Comparison of ENCODE assay signal across 1 cellular context in genomic region chr2:152384992-152385391, GRCh38.
A peak's percentile ranks its signal among the peaks of the same experiment; 100 is the strongest.
TF ChIP-seq lines count a peak whose summit lies in the region.

No MANE protein-coding gene starts in this region.

TF ChIP-seq in HepG2, 621 proteins besides CTCF, POLR2A, EP300 and RAD21 (continued from another document and continues in another):
- TF ChIP-seq NR2C2 (CRISPR knock-in tag; IDR thresholded peaks at IDR 0.05; ENCODE audit: borderline replicate concordance), result peak; percentile 76; the same call in 1 of the 2 replicates
- TF ChIP-seq KDM4B (CRISPR knock-in tag; IDR thresholded peaks at IDR 0.05), result no peak
- TF ChIP-seq, protein P1, sequence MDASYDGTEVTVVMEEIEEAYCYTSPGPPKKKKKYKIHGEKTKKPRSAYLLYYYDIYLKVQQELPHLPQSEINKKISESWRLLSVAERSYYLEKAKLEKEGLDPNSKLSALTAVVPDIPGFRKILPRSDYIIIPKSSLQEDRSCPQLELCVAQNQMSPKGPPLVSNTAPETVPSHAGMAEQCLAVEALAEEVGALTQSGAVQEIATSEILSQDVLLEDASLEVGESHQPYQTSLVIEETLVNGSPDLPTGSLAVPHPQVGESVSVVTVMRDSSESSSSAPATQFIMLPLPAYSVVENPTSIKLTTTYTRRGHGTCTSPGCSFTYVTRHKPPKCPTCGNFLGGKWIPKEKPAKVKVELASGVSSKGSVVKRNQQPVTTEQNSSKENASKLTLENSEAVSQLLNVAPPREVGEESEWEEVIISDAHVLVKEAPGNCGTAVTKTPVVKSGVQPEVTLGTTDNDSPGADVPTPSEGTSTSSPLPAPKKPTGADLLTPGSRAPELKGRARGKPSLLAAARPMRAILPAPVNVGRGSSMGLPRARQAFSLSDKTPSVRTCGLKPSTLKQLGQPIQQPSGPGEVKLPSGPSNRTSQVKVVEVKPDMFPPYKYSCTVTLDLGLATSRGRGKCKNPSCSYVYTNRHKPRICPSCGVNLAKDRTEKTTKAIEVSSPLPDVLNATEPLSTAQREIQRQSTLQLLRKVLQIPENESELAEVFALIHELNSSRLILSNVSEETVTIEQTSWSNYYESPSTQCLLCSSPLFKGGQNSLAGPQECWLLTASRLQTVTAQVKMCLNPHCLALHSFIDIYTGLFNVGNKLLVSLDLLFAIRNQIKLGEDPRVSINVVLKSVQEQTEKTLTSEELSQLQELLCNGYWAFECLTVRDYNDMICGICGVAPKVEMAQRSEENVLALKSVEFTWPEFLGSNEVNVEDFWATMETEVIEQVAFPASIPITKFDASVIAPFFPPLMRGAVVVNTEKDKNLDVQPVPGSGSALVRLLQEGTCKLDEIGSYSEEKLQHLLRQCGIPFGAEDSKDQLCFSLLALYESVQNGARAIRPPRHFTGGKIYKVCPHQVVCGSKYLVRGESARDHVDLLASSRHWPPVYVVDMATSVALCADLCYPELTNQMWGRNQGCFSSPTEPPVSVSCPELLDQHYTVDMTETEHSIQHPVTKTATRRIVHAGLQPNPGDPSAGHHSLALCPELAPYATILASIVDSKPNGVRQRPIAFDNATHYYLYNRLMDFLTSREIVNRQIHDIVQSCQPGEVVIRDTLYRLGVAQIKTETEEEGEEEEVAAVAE (CRISPR knock-in tag; IDR thresholded peaks at IDR 0.05; ENCODE audit: borderline replicate concordance), result no peak
- TF ChIP-seq ATM (IDR thresholded peaks at IDR 0.05; ENCODE audit: borderline replicate concordance), result no peak
- no peak for TF ChIP-seq PAX8 (CRISPR knock-in tag; IDR thresholded peaks at IDR 0.05; ENCODE audit: borderline replicate concordance)
- no peak for TF ChIP-seq YEATS2 (CRISPR knock-in tag; IDR thresholded peaks at IDR 0.05; ENCODE audit: borderline replicate concordance)
- no peak for TF ChIP-seq TEAD2 (CRISPR knock-in tag; IDR thresholded peaks at IDR 0.05)
- no peak for TF ChIP-seq ZNF234 (CRISPR knock-in tag; conservative IDR thresholded peaks at IDR 0.05)
- TF ChIP-seq ZNF496 (CRISPR knock-in tag; IDR thresholded peaks at IDR 0.05; ENCODE audit: insufficient replicate concordance), result no peak
- TF ChIP-seq RFX3 (CRISPR knock-in tag; IDR thresholded peaks at IDR 0.05), result no peak
- TF ChIP-seq, protein P2, sequence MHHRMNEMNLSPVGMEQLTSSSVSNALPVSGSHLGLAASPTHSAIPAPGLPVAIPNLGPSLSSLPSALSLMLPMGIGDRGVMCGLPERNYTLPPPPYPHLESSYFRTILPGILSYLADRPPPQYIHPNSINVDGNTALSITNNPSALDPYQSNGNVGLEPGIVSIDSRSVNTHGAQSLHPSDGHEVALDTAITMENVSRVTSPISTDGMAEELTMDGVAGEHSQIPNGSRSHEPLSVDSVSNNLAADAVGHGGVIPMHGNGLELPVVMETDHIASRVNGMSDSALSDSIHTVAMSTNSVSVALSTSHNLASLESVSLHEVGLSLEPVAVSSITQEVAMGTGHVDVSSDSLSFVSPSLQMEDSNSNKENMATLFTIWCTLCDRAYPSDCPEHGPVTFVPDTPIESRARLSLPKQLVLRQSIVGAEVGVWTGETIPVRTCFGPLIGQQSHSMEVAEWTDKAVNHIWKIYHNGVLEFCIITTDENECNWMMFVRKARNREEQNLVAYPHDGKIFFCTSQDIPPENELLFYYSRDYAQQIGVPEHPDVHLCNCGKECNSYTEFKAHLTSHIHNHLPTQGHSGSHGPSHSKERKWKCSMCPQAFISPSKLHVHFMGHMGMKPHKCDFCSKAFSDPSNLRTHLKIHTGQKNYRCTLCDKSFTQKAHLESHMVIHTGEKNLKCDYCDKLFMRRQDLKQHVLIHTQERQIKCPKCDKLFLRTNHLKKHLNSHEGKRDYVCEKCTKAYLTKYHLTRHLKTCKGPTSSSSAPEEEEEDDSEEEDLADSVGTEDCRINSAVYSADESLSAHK (CRISPR knock-in tag; IDR thresholded peaks at IDR 0.05; ENCODE audit: borderline replicate concordance), result no peak
- no peak for TF ChIP-seq ZBTB46 (CRISPR knock-in tag; IDR thresholded peaks at IDR 0.05; ENCODE audit: borderline replicate concordance)
- no peak for TF ChIP-seq ZNF280D (CRISPR knock-in tag; IDR thresholded peaks at IDR 0.05)
- no peak for TF ChIP-seq SP1 (IDR thresholded peaks at IDR 0.05)
- no peak for TF ChIP-seq SP1 (CRISPR knock-in tag; IDR thresholded peaks at IDR 0.05)
- TF ChIP-seq ZFYVE20 (CRISPR knock-in tag; IDR thresholded peaks at IDR 0.05; ENCODE audit: borderline replicate concordance, low read depth), result no peak
- TF ChIP-seq FOSL2 (CRISPR knock-in tag; IDR thresholded peaks at IDR 0.05), result 0 out of 2 replicates have a peak, but pooled peaks have one; percentile 33
- no peak for TF ChIP-seq SOX13 (IDR thresholded peaks at IDR 0.05)
- TF ChIP-seq SOX13 (CRISPR knock-in tag; conservative IDR thresholded peaks at IDR 0.05 in 1 of 2, IDR thresholded peaks at IDR 0.05 in 1 of 2), result peak in 1 of 2 experiments; percentile 66; a peak in 2 of 4 replicates
- no peak for TF ChIP-seq IRF1 (CRISPR knock-in tag; IDR thresholded peaks at IDR 0.05; ENCODE audit: low read depth)
- no peak for TF ChIP-seq ZBTB38 (CRISPR knock-in tag; IDR thresholded peaks at IDR 0.05)
- no peak for TF ChIP-seq POLR2AphosphoS2 (IDR thresholded peaks at IDR 0.05; ENCODE audit: low read depth, low read length)
- no peak for TF ChIP-seq MLLT10 (CRISPR knock-in tag; IDR thresholded peaks at IDR 0.05)
- TF ChIP-seq ZNF616 (CRISPR knock-in tag; IDR thresholded peaks at IDR 0.05; ENCODE audit: low read depth), result no peak
- TF ChIP-seq, protein P3, sequence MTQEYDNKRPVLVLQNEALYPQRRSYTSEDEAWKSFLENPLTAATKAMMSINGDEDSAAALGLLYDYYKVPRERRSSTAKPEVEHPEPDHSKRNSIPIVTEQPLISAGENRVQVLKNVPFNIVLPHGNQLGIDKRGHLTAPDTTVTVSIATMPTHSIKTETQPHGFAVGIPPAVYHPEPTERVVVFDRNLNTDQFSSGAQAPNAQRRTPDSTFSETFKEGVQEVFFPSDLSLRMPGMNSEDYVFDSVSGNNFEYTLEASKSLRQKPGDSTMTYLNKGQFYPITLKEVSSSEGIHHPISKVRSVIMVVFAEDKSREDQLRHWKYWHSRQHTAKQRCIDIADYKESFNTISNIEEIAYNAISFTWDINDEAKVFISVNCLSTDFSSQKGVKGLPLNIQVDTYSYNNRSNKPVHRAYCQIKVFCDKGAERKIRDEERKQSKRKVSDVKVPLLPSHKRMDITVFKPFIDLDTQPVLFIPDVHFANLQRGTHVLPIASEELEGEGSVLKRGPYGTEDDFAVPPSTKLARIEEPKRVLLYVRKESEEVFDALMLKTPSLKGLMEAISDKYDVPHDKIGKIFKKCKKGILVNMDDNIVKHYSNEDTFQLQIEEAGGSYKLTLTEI (CRISPR knock-in tag; conservative IDR thresholded peaks at IDR 0.05), result no peak
- TF ChIP-seq SYNCRIP (IDR thresholded peaks at IDR 0.05; ENCODE audit: insufficient read depth, low read depth, low read length), result no peak
- TF ChIP-seq PHB2 (IDR thresholded peaks at IDR 0.05; ENCODE audit: partially characterized antibody), result no peak
- TF ChIP-seq MAFF (IDR thresholded peaks at IDR 0.05; ENCODE audit: low read depth, low read length), result no peak
- no peak for TF ChIP-seq SRSF9 (IDR thresholded peaks at IDR 0.05; ENCODE audit: borderline replicate concordance, insufficient read depth, low read depth, low read length, poor library complexity, severe bottlenecking)
- no peak for TF ChIP-seq ZNF674 (CRISPR knock-in tag; IDR thresholded peaks at IDR 0.05; ENCODE audit: low read depth)
- TF ChIP-seq IRX3 (CRISPR knock-in tag; IDR thresholded peaks at IDR 0.05; ENCODE audit: borderline replicate concordance, low read depth), result no peak
- no peak for TF ChIP-seq HINFP (CRISPR knock-in tag; IDR thresholded peaks at IDR 0.05; ENCODE audit: low read depth)
- no peak for TF ChIP-seq KDM2A (CRISPR knock-in tag; IDR thresholded peaks at IDR 0.05; ENCODE audit: borderline replicate concordance, low read depth)
- TF ChIP-seq REL (CRISPR knock-in tag; conservative IDR thresholded peaks at IDR 0.05), result no peak
- no peak for TF ChIP-seq DMAP1 (CRISPR knock-in tag; IDR thresholded peaks at IDR 0.05)
- no peak for TF ChIP-seq ATRX (CRISPR knock-in tag; IDR thresholded peaks at IDR 0.05; ENCODE audit: borderline replicate concordance)
- no peak for TF ChIP-seq HDAC6 (IDR thresholded peaks at IDR 0.05; ENCODE audit: low read depth, low read length)
- no peak for TF ChIP-seq ZNF879 (CRISPR knock-in tag; IDR thresholded peaks at IDR 0.05)
- TF ChIP-seq, protein P4, sequence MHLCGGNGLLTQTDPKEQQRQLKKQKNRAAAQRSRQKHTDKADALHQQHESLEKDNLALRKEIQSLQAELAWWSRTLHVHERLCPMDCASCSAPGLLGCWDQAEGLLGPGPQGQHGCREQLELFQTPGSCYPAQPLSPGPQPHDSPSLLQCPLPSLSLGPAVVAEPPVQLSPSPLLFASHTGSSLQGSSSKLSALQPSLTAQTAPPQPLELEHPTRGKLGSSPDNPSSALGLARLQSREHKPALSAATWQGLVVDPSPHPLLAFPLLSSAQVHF (CRISPR knock-in tag; IDR thresholded peaks at IDR 0.05), result no peak
- no peak for TF ChIP-seq RAD51 (IDR thresholded peaks at IDR 0.05; ENCODE audit: borderline replicate concordance)
- TF ChIP-seq ZNF431 (CRISPR knock-in tag; IDR thresholded peaks at IDR 0.05; ENCODE audit: borderline replicate concordance, low read depth), result no peak
- TF ChIP-seq DPF2 (CRISPR knock-in tag; IDR thresholded peaks at IDR 0.05; ENCODE audit: borderline replicate concordance, low read depth), result no peak
- no peak for TF ChIP-seq SMC3 (IDR thresholded peaks at IDR 0.05; ENCODE audit: low read length)
- TF ChIP-seq, protein P5, sequence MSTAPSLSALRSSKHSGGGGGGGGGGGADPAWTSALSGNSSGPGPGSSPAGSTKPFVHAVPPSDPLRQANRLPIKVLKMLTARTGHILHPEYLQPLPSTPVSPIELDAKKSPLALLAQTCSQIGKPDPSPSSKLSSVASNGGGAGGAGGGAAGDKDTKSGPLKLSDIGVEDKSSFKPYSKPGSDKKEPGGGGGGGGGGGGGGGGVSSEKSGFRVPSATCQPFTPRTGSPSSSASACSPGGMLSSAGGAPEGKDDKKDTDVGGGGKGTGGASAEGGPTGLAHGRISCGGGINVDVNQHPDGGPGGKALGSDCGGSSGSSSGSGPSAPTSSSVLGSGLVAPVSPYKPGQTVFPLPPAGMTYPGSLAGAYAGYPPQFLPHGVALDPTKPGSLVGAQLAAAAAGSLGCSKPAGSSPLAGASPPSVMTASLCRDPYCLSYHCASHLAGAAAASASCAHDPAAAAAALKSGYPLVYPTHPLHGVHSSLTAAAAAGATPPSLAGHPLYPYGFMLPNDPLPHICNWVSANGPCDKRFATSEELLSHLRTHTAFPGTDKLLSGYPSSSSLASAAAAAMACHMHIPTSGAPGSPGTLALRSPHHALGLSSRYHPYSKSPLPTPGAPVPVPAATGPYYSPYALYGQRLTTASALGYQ (CRISPR knock-in tag; IDR thresholded peaks at IDR 0.05), result no peak
- no peak for TF ChIP-seq NAIF1 (CRISPR knock-in tag; IDR thresholded peaks at IDR 0.05; ENCODE audit: borderline replicate concordance)
- TF ChIP-seq SAFB2 (CRISPR knock-in tag; IDR thresholded peaks at IDR 0.05; ENCODE audit: borderline replicate concordance, low read depth), result no peak
